In the genomic region with DNA sequence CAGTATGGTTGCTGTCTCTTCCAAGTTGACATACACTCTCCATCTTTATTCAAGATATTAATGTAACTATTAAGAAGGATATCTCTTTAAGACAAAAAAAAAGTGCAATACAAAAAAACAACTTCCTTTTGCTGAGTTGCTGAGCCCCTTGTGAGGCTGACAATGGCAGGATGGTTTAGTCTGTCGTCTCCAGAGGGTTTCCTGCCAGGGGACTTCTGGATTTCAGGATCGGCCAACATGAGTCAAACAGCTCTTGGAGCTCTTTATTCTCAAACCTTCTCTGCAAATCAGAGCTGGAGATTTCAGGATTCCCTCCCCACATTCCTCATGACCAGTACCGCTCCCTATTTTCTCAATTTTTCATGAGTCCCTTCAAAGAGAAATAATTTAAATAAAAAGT, we compare ENCODE assay signal across 30 cellular contexts. TPM values are rescaled to one million over a fixed set of nuclear protein-coding genes. Genes with fewer than 3 reads are reported as not detected.
DNase-seq lines count a peak whose midpoint lies in the region; ATAC-seq, FAIRE-seq and TF ChIP-seq lines count a peak whose summit lies in the region.
"Had no signal": no experiment of that assay in that cellular context is flagged by ENCODE, and none has a peak within 500 bp of the region (broad histone marks: within the 10 kb centered on the region; RNA-seq: fewer than 3 reads in every experiment).

No MANE protein-coding gene starts in this region.

- H3K4me1 ChIP-seq in SK-N-SH (ENCODE audit: control insufficient read depth in 1 of 2, insufficient read depth in 2 of 2, low read depth in 1 of 2, low read length in 1 of 2) (peaks cover 0 to 9% of the 10 kb centered on the region in 2 experiments; a peak in 2 of 4 replicates), neuronal stem cell (ENCODE audit: control insufficient read depth in 2 of 2, insufficient read depth in 1 of 2, low read depth in 1 of 2, low read length in 2 of 2) (no peaks in the 10 kb centered on the region), pancreas (no peaks in the 10 kb centered on the region)
- H3K4me1 ChIP-seq: BE2C, right atrium auricular region had no signal

- no peak for ATAC-seq in SK-N-SH treated with all-trans-retinoic acid at 6 μM for 48 hours
- no peak for ATAC-seq in GM21515 (IDR thresholded peaks at IDR 0.05; ENCODE audit: unreplicated experiment)
- no peak for ATAC-seq in pancreas
- ATAC-seq in HG03432 (IDR thresholded peaks at IDR 0.05; ENCODE audit: unreplicated experiment): no peak
- ATAC-seq: GM12878, left lobe of liver had no signal

- POLR2A ChIA-PET in SK-N-SH (lab: Yijun Ruan, JAX): no interaction called here

- H3K9me3 ChIP-seq in SK-N-SH (no peaks in the 10 kb centered on the region), neuronal stem cell (replicated peaks in 1 of 2; ENCODE audit: control insufficient read depth in 2 of 2, insufficient read depth in 1 of 2, low read depth in 1 of 2, low read length in 2 of 2) (no peaks in the 10 kb centered on the region), pancreas (no peaks in the 10 kb centered on the region)
- H3K9me3 ChIP-seq: BE2C, right atrium auricular region, spleen, thoracic aorta had no signal

- no peaks in the 10 kb centered on the region for H3K27me3 ChIP-seq in SK-N-SH (ENCODE audit: insufficient read depth)
- H3K27me3 ChIP-seq in neuronal stem cell (ENCODE audit: control insufficient read depth in 3 of 3, insufficient read depth in 3 of 3, low read depth in 1 of 3, low read length in 3 of 3): no peaks in the 10 kb centered on the region
- H3K27me3 ChIP-seq in pancreas: no peaks in the 10 kb centered on the region
- H3K27me3 ChIP-seq: right atrium auricular region, spleen had no signal

- no peak overlapping the region for H2BK12ac ChIP-seq in neuronal stem cell (ENCODE audit: low read length)

- peaks cover 12% of the 10 kb centered on the region; the same call in 1 of the 2 replicates for H3K79me2 ChIP-seq in SK-N-SH (ENCODE audit: insufficient read depth)

- intact Hi-C loops in pancreas (cut with DNase I): no loop called here

- no peak overlapping the region for H3K23ac ChIP-seq in neuronal stem cell (ENCODE audit: low read depth, low read length, poor library complexity)

- no peak overlapping the region for H4K91ac ChIP-seq in neuronal stem cell (ENCODE audit: low read depth, low read length, poor library complexity)

- no peak overlapping the region for H2BK15ac ChIP-seq in neuronal stem cell (ENCODE audit: low read length)

- DNase-seq in SK-N-SH (no peak), M059J (ENCODE audit: low read depth) (peak; percentile 36), dermis blood vessel endothelial cell (peak; percentile 81), neuronal stem cell (ENCODE audit: low spot score) (no peak), pancreas (no peak)
- DNase-seq: activated CD4-positive, alpha-beta memory T cell treated with anti-CD3 and anti-CD28 coated beads for 36 hours; activated CD4-positive, alpha-beta T cell treated with anti-CD3 and anti-CD28 coated beads for 1 hour; activated naive CD4-positive, alpha-beta T cell treated with Interleukin-2 at 50 U/mL for 16 hours; BE2C; DMS 273 treated with DMSO at 0.1 percent for 48 hours; EL; glutamatergic neuron; Kasumi-1; NCI-H1092 treated with DMSO at 0.1 percent for 48 hours; NCI-H1694 treated with DMSO at 0.1 percent for 48 hours; NCI-H446 treated with DMSO at 0.1 percent for 48 hours; RPMI8226; spleen; stimulated activated CD4-positive, alpha-beta T cell treated with anti-CD3 and anti-CD28 coated beads, Interleukin-2, amount 100 ng/mL, for 24 hours had no signal

- no peak for TF ChIP-seq RAD21 in SK-N-SH (IDR thresholded peaks at IDR 0.05; ENCODE audit: low read length)

- WGBS in SK-N-SH (ENCODE audit: low lambda C conversion rate): 34% methylated on average over 3 of the region's 3 CpGs
- no CpG with 5 or more reads among the region's 3 CpGs for WGBS in neuronal stem cell (ENCODE audit: extremely low coverage in 2 of 2, insufficient read length in 2 of 2, insufficient replicate concordance in 1 of 2), 2 donors
- WGBS in pancreas, 2 donors: 76% methylated on average over 3 of the region's 3 CpGs

- H3K4me2 ChIP-seq in SK-N-SH: no peak overlapping the region
- H3K4me2 ChIP-seq in neuronal stem cell (ENCODE audit: insufficient read depth, low read length, poor library complexity, severe bottlenecking): no peak overlapping the region

- no peak overlapping the region for H2BK120ac ChIP-seq in neuronal stem cell (ENCODE audit: low read depth, low read length)

- no peak overlapping the region for H3K18ac ChIP-seq in neuronal stem cell (ENCODE audit: low read length)

- FAIRE-seq in pancreas (lab: Jason Lieb, UNC): no peak
- FAIRE-seq: A204.1, endometrium, GM12878, H54, islet of Langerhans had no signal

- H3K27ac ChIP-seq in SK-N-SH (ENCODE audit: low read depth in 2 of 2, low read length in 1 of 2): peak overlapping the region in 1 of 2 experiments; percentile 87; a peak in 2 of 4 replicates
- no peak overlapping the region for H3K27ac ChIP-seq in neuronal stem cell (replicated peaks; ENCODE audit: low read length)
- H3K27ac ChIP-seq in pancreas: no peak overlapping the region
- H3K27ac ChIP-seq: right atrium auricular region, thoracic aorta had no signal

- CTCF ChIA-PET in SK-N-SH (lab: Yijun Ruan, JAX): interaction anchor here (0.6 kb wide), 1 partner anchor 21 kb away, joined by 3 read pairs; no protein-coding TSS in a partner anchor

- peaks cover 36% of the 10 kb centered on the region for H3F3A ChIP-seq in SK-N-SH (replicated peaks; ENCODE audit: insufficient read depth)

- H3K14ac ChIP-seq in neuronal stem cell (ENCODE audit: low read length): no peak overlapping the region

- TF ChIP-seq CTCF in SK-N-SH (IDR thresholded peaks at IDR 0.05) (no peak), pancreas (IDR thresholded peaks at IDR 0.05) (no peak)

- H3K4me3 ChIP-seq in SK-N-SH (ENCODE audit: low read depth in 2 of 2, low read length in 1 of 2) (no peak overlapping the region), neuronal stem cell (ENCODE audit: low read length in 2 of 2) (no peak overlapping the region), pancreas (no peak overlapping the region)
- H3K4me3 ChIP-seq: GM12878, right atrium auricular region, spleen, thoracic aorta had no signal

- H2AFZ ChIP-seq in SK-N-SH (ENCODE audit: low read depth): peak overlapping the region; percentile 62; the same call in 1 of the 2 replicates
- H2AFZ ChIP-seq in neuronal stem cell (ENCODE audit: low read length): peak overlapping the region; percentile 39

- H3K9ac ChIP-seq in SK-N-SH: peak overlapping the region; percentile 8; the same call in 1 of the 2 replicates
- H3K9ac ChIP-seq in neuronal stem cell (ENCODE audit: low read depth, low read length, poor library complexity): no peak overlapping the region

- no peak overlapping the region for H3K4ac ChIP-seq in neuronal stem cell (ENCODE audit: low read length)

- H3K9me2 ChIP-seq in SK-N-SH: no peaks in the 10 kb centered on the region

- H3K36me3 ChIP-seq in SK-N-SH (replicated peaks in 1 of 2; ENCODE audit: control insufficient read depth in 1 of 2, insufficient read depth in 2 of 2, low read length in 1 of 2) (no peaks in the 10 kb centered on the region), neuronal stem cell (replicated peaks in 1 of 2; ENCODE audit: control insufficient read depth in 2 of 2, insufficient read depth in 2 of 2, low read length in 2 of 2) (no peaks in the 10 kb centered on the region), pancreas (no peaks in the 10 kb centered on the region)
- H3K36me3 ChIP-seq: BE2C, right atrium auricular region, spleen, thoracic aorta had no signal

- TF ChIP-seq EP300 in SK-N-SH (IDR thresholded peaks at IDR 0.05; ENCODE audit: borderline replicate concordance in 1 of 2, low read depth in 1 of 2, low read length in 1 of 2): no peak

- H3K79me1 ChIP-seq in neuronal stem cell (ENCODE audit: low read depth, low read length): no peaks in the 10 kb centered on the region

- no peaks in the 10 kb centered on the region for H4K20me1 ChIP-seq in SK-N-SH (ENCODE audit: insufficient read depth)

- no peak overlapping the region for H2BK5ac ChIP-seq in neuronal stem cell (ENCODE audit: low read length)

- H2AK5ac ChIP-seq in neuronal stem cell (ENCODE audit: low read depth, low read length): no peak overlapping the region

- no peak overlapping the region for H4K8ac ChIP-seq in neuronal stem cell (ENCODE audit: low read depth, low read length)

TF ChIP-seq in SK-N-SH, 30 proteins besides CTCF, POLR2A, EP300 and RAD21 (continues in another document):
- TF ChIP-seq NFIC (IDR thresholded peaks at IDR 0.05; ENCODE audit: borderline replicate concordance) (no peak), RXRA (IDR thresholded peaks at IDR 0.05; ENCODE audit: borderline replicate concordance, low read depth) (no peak), CHD2 (IDR thresholded peaks at IDR 0.05; ENCODE audit: low read length, partially characterized antibody) (no peak), ELF1 (IDR thresholded peaks at IDR 0.05) (no peak), SMC3 (IDR thresholded peaks at IDR 0.05; ENCODE audit: low read depth, low read length) (no peak), GABPA (IDR thresholded peaks at IDR 0.05; ENCODE audit: low read depth) (no peak), SIN3A (IDR thresholded peaks at IDR 0.05; ENCODE audit: borderline replicate concordance, low read depth, low read length) (no peak), NRF1 (IDR thresholded peaks at IDR 0.05; ENCODE audit: low read depth, low read length) (no peak), MEF2A (IDR thresholded peaks at IDR 0.05; ENCODE audit: borderline replicate concordance, low read depth) (no peak)

TF ChIP-seq in SK-N-SH treated with all-trans-retinoic acid at 6 μM for 48 hours, 23 proteins besides CTCF, POLR2A, EP300 and RAD21 (continues in another document):
- no peak for TF ChIP-seq BACH2 (CRISPR knock-in tag; IDR thresholded peaks at IDR 0.05; ENCODE audit: borderline replicate concordance)

RNA-seq across cellular contexts. Expression of a gene that starts 59.4 kb away (rescaled TPM):
- 72.5 and 152 TPM in 2 replicates for polyA plus RNA-seq in SK-N-SH (2012; rRNA removed)
- polyA plus RNA-seq in SK-N-SH (2012; cell fraction: cytosol; rRNA removed): 26.2 and 31.8 TPM in 2 replicates
- polyA plus RNA-seq in SK-N-SH (2012; cell fraction: nucleus; rRNA removed): 604 and 757 TPM in 2 replicates
- 24.5 and 26.4 TPM in 2 replicates for total RNA-seq in M059J (2014; rRNA removed; shearing (Covaris generic))
- 202 and 255 TPM in 2 replicates for total RNA-seq in dermis blood vessel endothelial cell
- polyA plus RNA-seq in neuronal stem cell (2013, experiment 1 of 2): 0.01 TPM
- not detected for polyA plus RNA-seq in neuronal stem cell (2013, experiment 2 of 2)
- 10 to 100 TPM in 2 of 6 donors, 1 to 10 TPM in 3, under 1 TPM in 1; 0.92 to 14.9 (median 3.0) TPM for total RNA-seq in pancreas
- 1 to 10 TPM; 2.1 to 3.4 TPM for polyA plus RNA-seq in pancreas

Comparison
In these comparisons a context has a peak if more than half of its experiments do, and no peak if none do; other contexts are left out.
1. DNase-seq: peak in M059J (single experiment) and dermis blood vessel endothelial cell (single experiment); none in SK-N-SH (single experiment), neuronal stem cell (single experiment) and pancreas (0 of 6).